35 cellular contexts compared by ENCODE assay signal in genomic region chr4:15361529-15361928, GRCh38.
"Had no signal": no experiment of that assay in that cellular context is flagged by ENCODE, and none has a peak within 500 bp of the region (broad histone marks: within the 10 kb centered on the region; RNA-seq: fewer than 3 reads in every experiment).

No MANE protein-coding gene starts in this region.

- H3K9me3 Mint-ChIP-seq: activated CD4-positive, alpha-beta memory T cell treated with anti-CD3 and anti-CD28 coated beads, Interleukin-2, amount 10 ng/mL, durations not matched to agents 7 days and 5 days; activated T-cell treated with anti-CD3 and anti-CD28 coated beads, Interleukin-2, amount 50 U/mL, for 72 hours; activated T-helper 17 cell treated with anti-CD3 and anti-CD28 coated beads, Interleukin-2, amount 50 U/mL, for 72 hours; central memory CD8-positive, alpha-beta T cell had no signal

- H3K27ac ChIP-seq: ascending aorta, cardiac muscle cell, Peyer's patch, SJSA1, WERI-Rb-1 had no signal

- H3K4me1 ChIP-seq: ascending aorta, Peyer's patch, SJSA1 had no signal

- H3K9me3 ChIP-seq: ascending aorta, Peyer's patch, SJSA1 had no signal

- H3K27me3 Mint-ChIP-seq: activated naive CD8-positive, alpha-beta T cell treated with anti-CD3 and anti-CD28 coated beads for 36 hours; activated T-helper 17 cell treated with anti-CD3 and anti-CD28 coated beads, Interleukin-2, amount 50 U/mL, for 72 hours had no signal

- H3K36me3 ChIP-seq: ascending aorta, cardiac muscle cell, Peyer's patch, SJSA1, WERI-Rb-1 had no signal

- H3K27me3 ChIP-seq: ascending aorta, cardiac muscle cell, Peyer's patch, SJSA1 had no signal

- DNase-seq: activated CD4-positive, alpha-beta memory T cell treated with anti-CD3 and anti-CD28 coated beads, Interleukin-2, amount 10 ng/mL, durations not matched to agents 7 days and 5 days; activated CD4-positive, alpha-beta T cell treated with anti-CD3 and anti-CD28 coated beads for 1 hour; activated CD4-positive, alpha-beta T cell treated with anti-CD3 and anti-CD28 coated beads for 48 hours; activated CD4-positive, CD25-positive, alpha-beta regulatory T cell; activated effector memory CD4-positive, alpha-beta T cell treated with anti-CD3 and anti-CD28 coated beads, Interleukin-2, amount 50 U/mL, for 16 hours; activated naive CD4-positive, alpha-beta T cell; activated naive CD4-positive, alpha-beta T cell treated with anti-CD3 and anti-CD28 coated beads, Interleukin-2, amount 50 U/mL, for 16 hours; activated naive CD8-positive, alpha-beta T cell treated with anti-CD3 and anti-CD28 coated beads for 36 hours; activated T-cell treated with anti-CD3 and anti-CD28 coated beads, Interleukin-2, amount 50 U/mL, for 1 hour; activated T-cell treated with anti-CD3 and anti-CD28 coated beads, Interleukin-2, amount 50 U/mL, for 72 hours; amygdala; NCI-H1105; NCI-H1417 treated with DMSO at 0.1 percent for 48 hours; NCI-H187 treated with DMSO at 0.1 percent for 48 hours; NCI-H2081 treated with DMSO at 0.1 percent for 48 hours; NCI-H226; NCI-H446 treated with DMSO at 0.1 percent for 48 hours; NCI-H526; NCI-H748 treated with DMSO at 0.1 percent for 48 hours; NK-92 treated with Interleukin-12 subunit alpha and Interleukin-12 subunit beta, amount 100 ng/mL, for 24 hours; PC-3; Peyer's patch; RPMI8226; SHP77 treated with DMSO at 0.1 percent for 48 hours; SW 1271; T-helper 1 cell; T-helper 2 cell; T1000; WERI-Rb-1 had no signal

- H3K4me3 ChIP-seq: ascending aorta, cardiac muscle cell, K562, Peyer's patch, SJSA1 had no signal

- H3K4me3 Mint-ChIP-seq: activated CD4-positive, alpha-beta memory T cell treated with anti-CD3 and anti-CD28 coated beads, Interleukin-2, amount 10 ng/mL, durations not matched to agents 7 days and 5 days; activated naive CD8-positive, alpha-beta T cell treated with anti-CD3 and anti-CD28 coated beads for 36 hours; activated T-cell treated with anti-CD3 and anti-CD28 coated beads, Interleukin-2, amount 50 U/mL, for 72 hours; activated T-helper 17 cell treated with anti-CD3 and anti-CD28 coated beads, Interleukin-2, amount 50 U/mL, for 72 hours; central memory CD8-positive, alpha-beta T cell had no signal

- H3K4me1 Mint-ChIP-seq: activated CD4-positive, alpha-beta memory T cell treated with anti-CD3 and anti-CD28 coated beads, Interleukin-2, amount 10 ng/mL, durations not matched to agents 7 days and 5 days; activated T-helper 17 cell treated with anti-CD3 and anti-CD28 coated beads, Interleukin-2, amount 50 U/mL, for 72 hours; central memory CD8-positive, alpha-beta T cell had no signal

- H3K27ac Mint-ChIP-seq: activated CD4-positive, alpha-beta memory T cell treated with anti-CD3 and anti-CD28 coated beads, Interleukin-2, amount 10 ng/mL, durations not matched to agents 7 days and 5 days; activated naive CD8-positive, alpha-beta T cell treated with anti-CD3 and anti-CD28 coated beads for 36 hours; activated T-cell treated with anti-CD3 and anti-CD28 coated beads, Interleukin-2, amount 50 U/mL, for 72 hours; activated T-helper 17 cell treated with anti-CD3 and anti-CD28 coated beads, Interleukin-2, amount 50 U/mL, for 72 hours had no signal
